35 cellular contexts compared by ENCODE assay signal in genomic region chr3:77553240-77553639, GRCh38.
A peak's percentile ranks its signal among the peaks of the same experiment; 100 is the strongest.
DNase-seq lines count a peak whose midpoint lies in the region; ATAC-seq, FAIRE-seq and TF ChIP-seq lines count a peak whose summit lies in the region.
"Had no signal": no experiment of that assay in that cellular context is flagged by ENCODE, and none has a peak within 500 bp of the region (broad histone marks: within the 10 kb centered on the region; RNA-seq: fewer than 3 reads in every experiment).

No MANE protein-coding gene starts in this region.

- H3K27me3 ChIP-seq in HepG2 (ENCODE audit: control insufficient read depth in 1 of 2, insufficient read depth in 2 of 2, low read length in 2 of 2) = no peaks in the 10 kb centered on the region
- no peaks in the 10 kb centered on the region for H3K27me3 ChIP-seq in right lobe of liver
- H3K27me3 ChIP-seq: BE2C; BLaER1; BLaER1 treated with 17β-estradiol and CSF1 and Interleukin-3, amounts not matched to agents 10 nM and 100 nM had no signal

- H3K27ac Mint-ChIP-seq in progenitor cell of endocrine pancreas = peak overlapping the region; percentile 10
- H3K27ac Mint-ChIP-seq: B cell; CD14-positive monocyte; CD4-positive, alpha-beta T cell; CD4-positive, CD25-positive, alpha-beta regulatory T cell; CD8-positive, alpha-beta memory T cell; CD8-positive, alpha-beta T cell had no signal

- peaks cover 19% of the 10 kb centered on the region for H3K36me3 Mint-ChIP-seq in progenitor cell of endocrine pancreas (ENCODE audit: insufficient read depth)
- H3K36me3 Mint-ChIP-seq: CD14-positive monocyte; CD4-positive, alpha-beta memory T cell; CD4-positive, CD25-positive, alpha-beta regulatory T cell; CD8-positive, alpha-beta memory T cell; CD8-positive, alpha-beta T cell had no signal

- 4% methylated on average over 1 of the region's 1 CpG for WGBS in HepG2 (ENCODE audit: low lambda C conversion rate)
- whole genome bisulfite sequencing in right lobe of liver (ENCODE audit: insufficient coverage, low coverage, low lambda C conversion rate, missing lambda C conversion rate) = 44% methylated on average over 1 of the region's 1 CpG

- H3K36me3 ChIP-seq in HepG2 (replicated peaks in 1 of 2; ENCODE audit: control insufficient read depth in 1 of 2, insufficient read depth in 2 of 2, low read length in 2 of 2) = no peaks in the 10 kb centered on the region
- H3K36me3 ChIP-seq in right lobe of liver = no peaks in the 10 kb centered on the region
- H3K36me3 ChIP-seq: BE2C; BLaER1; BLaER1 treated with 17β-estradiol and CSF1 and Interleukin-3, amounts not matched to agents 10 nM and 100 nM had no signal

- H3K4me3 Mint-ChIP-seq in progenitor cell of endocrine pancreas (ENCODE audit: low read depth) = no peak overlapping the region
- H3K4me3 Mint-ChIP-seq: B cell; CD14-positive monocyte; CD4-positive, alpha-beta memory T cell; CD4-positive, alpha-beta T cell; CD4-positive, CD25-positive, alpha-beta regulatory T cell; CD8-positive, alpha-beta memory T cell; CD8-positive, alpha-beta T cell had no signal

- no peak overlapping the region for H3K4me3 ChIP-seq in HepG2 (replicated peaks in 1 of 3; ENCODE audit: insufficient read depth in 1 of 3, low read depth in 2 of 3, low read length in 3 of 3)
- no peak overlapping the region for H3K4me3 ChIP-seq in right lobe of liver
- H3K4me3 ChIP-seq: A549; BLaER1; BLaER1 treated with 17β-estradiol and CSF1 and Interleukin-3, amounts not matched to agents 10 nM and 100 nM had no signal

- no peak overlapping the region for H3K9ac ChIP-seq in HepG2 (ENCODE audit: insufficient read depth, low read depth, low read length)
- H3K9ac ChIP-seq: BLaER1; BLaER1 treated with 17β-estradiol and CSF1 and Interleukin-3, amounts not matched to agents 10 nM and 100 nM had no signal

- no peak overlapping the region for H3K4me2 ChIP-seq in HepG2 (ENCODE audit: low read depth, low read length)
- H3K4me2 ChIP-seq: A549; BLaER1; BLaER1 treated with 17β-estradiol and CSF1 and Interleukin-3, amounts not matched to agents 10 nM and 100 nM had no signal

- in situ Hi-C loops in HepG2 (cut with HindIII; ENCODE audit: extremely low pct_ligation_motif_present, low pct_unique_long_range_greater_than_20kb) = no loop called here

- TF ChIP-seq POLR2A in HepG2 (IDR thresholded peaks at IDR 0.05; ENCODE audit: insufficient read depth in 1 of 2, low read depth in 2 of 2, low read length in 2 of 2) (no peak), right lobe of liver (IDR thresholded peaks at IDR 0.05) (no peak)

- ATAC-seq in HepG2 (no peak), right lobe of liver (no peak)
- ATAC-seq: A549; CD8-positive, alpha-beta T cell had no signal

- H2AFZ ChIP-seq in HepG2 (ENCODE audit: low read length) = no peak overlapping the region

- TF ChIP-seq EP300 in HepG2 (IDR thresholded peaks at IDR 0.05; ENCODE audit: low read depth in 2 of 2, low read length in 2 of 2) (no peak), HepG2 (CRISPR knock-in tag; IDR thresholded peaks at IDR 0.05; ENCODE audit: borderline replicate concordance) (no peak)

- DNase-seq in HepG2 (ENCODE audit: low spot score) = no peak
- no peak for DNase-seq in right lobe of liver
- peak; percentile 3 for DNase-seq in foreskin melanocyte
- no peak for DNase-seq in progenitor cell of endocrine pancreas (ENCODE audit: low spot score, unreplicated experiment)
- no peak for DNase-seq in COLO829 (ENCODE audit: low spot score)
- no peak for DNase-seq in NCI-H1436 (lab: John Stamatoyannopoulos, UW)
- DNase-seq: 8988T; ACHN; AML-193; BE2C; C1 segment of cervical spinal cord; Caco-2; Calu3; CD4-positive, alpha-beta memory T cell; CD4-positive, alpha-beta T cell; CD4-positive, CD25-positive, alpha-beta regulatory T cell; CD8-positive, alpha-beta memory T cell; CD8-positive, alpha-beta T cell; COR-L47; DMS 273 treated with DMSO at 0.1 percent for 48 hours; DMS153; DMS53; DMS79; DMS79 treated with DMSO at 0.1 percent for 48 hours; DND-41; EL had no signal

- intact Hi-C loops in HepG2 (cut with micrococcal nuclease; ENCODE audit: unreplicated experiment) = no loop called here
- intact Hi-C loops in right lobe of liver (cut with DNase I) = no loop called here

- POLR2A ChIA-PET in HepG2 (lab: Yijun Ruan, JAX) = no interaction called here

- H3K9me3 ChIP-seq in HepG2 (ENCODE audit: low read length) (no peaks in the 10 kb centered on the region), right lobe of liver (no peaks in the 10 kb centered on the region)
- H3K9me3 ChIP-seq: A549; BE2C; BLaER1; BLaER1 treated with 17β-estradiol and CSF1 and Interleukin-3, amounts not matched to agents 10 nM and 100 nM; Caco-2 had no signal

- H3K4me1 ChIP-seq in HepG2 (ENCODE audit: insufficient read depth, low read length) (no peaks in the 10 kb centered on the region), right lobe of liver (no peaks in the 10 kb centered on the region)
- H3K4me1 ChIP-seq: A549; BLaER1; BLaER1 treated with 17β-estradiol and CSF1 and Interleukin-3, amounts not matched to agents 10 nM and 100 nM; Caco-2 had no signal

- H4K20me1 ChIP-seq in HepG2 (ENCODE audit: insufficient read depth, low read length) = no peaks in the 10 kb centered on the region
- H4K20me1 ChIP-seq: BLaER1; BLaER1 treated with 17β-estradiol and CSF1 and Interleukin-3, amounts not matched to agents 10 nM and 100 nM had no signal

- peaks cover 5% of the 10 kb centered on the region for H3K4me1 Mint-ChIP-seq in progenitor cell of endocrine pancreas (ENCODE audit: low read depth)
- H3K4me1 Mint-ChIP-seq: B cell; CD14-positive monocyte; CD4-positive, alpha-beta memory T cell; CD4-positive, CD25-positive, alpha-beta regulatory T cell; CD8-positive, alpha-beta memory T cell had no signal

- TF ChIP-seq CTCF in HepG2 (CRISPR knock-in tag; IDR thresholded peaks at IDR 0.05) (no peak), right lobe of liver (IDR thresholded peaks at IDR 0.05) (no peak), progenitor cell of endocrine pancreas (IDR thresholded peaks at IDR 0.05; ENCODE audit: unreplicated experiment) (no peak)

- no peaks in the 10 kb centered on the region for H3K79me2 ChIP-seq in HepG2 (ENCODE audit: insufficient read depth, low read length)

- CTCF ChIA-PET in HepG2 (lab: Yijun Ruan, JAX; ENCODE audit: low intra/inter-chr PET ratio, low total read pairs) = no interaction called here

- no peak for TF ChIP-seq RAD21 in HepG2 (CRISPR knock-in tag; IDR thresholded peaks at IDR 0.05)

- H3K27ac ChIP-seq in HepG2 (ENCODE audit: extremely low read length, insufficient read depth, low read length) (no peak overlapping the region), right lobe of liver (no peak overlapping the region)
- H3K27ac ChIP-seq: 22Rv1; A549; BLaER1; BLaER1 treated with 17β-estradiol and CSF1 and Interleukin-3, amounts not matched to agents 10 nM and 100 nM; C4-2B had no signal

- BruUV-seq in HepG2 (replicated peaks; lab: Mats Ljungman, UMichigan) = no TSS peak

- no peak for FAIRE-seq in HepG2 (lab: Jason Lieb, UNC)
- FAIRE-seq: A204.1, A549, D721Med had no signal

- no peaks in the 10 kb centered on the region for H3K27me3 Mint-ChIP-seq in progenitor cell of endocrine pancreas
- H3K27me3 Mint-ChIP-seq: B cell; CD4-positive, alpha-beta memory T cell; CD4-positive, alpha-beta T cell; CD4-positive, CD25-positive, alpha-beta regulatory T cell; CD8-positive, alpha-beta memory T cell had no signal

- H3K9me3 Mint-ChIP-seq in progenitor cell of endocrine pancreas (ENCODE audit: low read depth) = peaks cover 7% of the 10 kb centered on the region

TF ChIP-seq in HepG2, 621 proteins besides CTCF, POLR2A, EP300 and RAD21:
- TF ChIP-seq, protein P1, sequence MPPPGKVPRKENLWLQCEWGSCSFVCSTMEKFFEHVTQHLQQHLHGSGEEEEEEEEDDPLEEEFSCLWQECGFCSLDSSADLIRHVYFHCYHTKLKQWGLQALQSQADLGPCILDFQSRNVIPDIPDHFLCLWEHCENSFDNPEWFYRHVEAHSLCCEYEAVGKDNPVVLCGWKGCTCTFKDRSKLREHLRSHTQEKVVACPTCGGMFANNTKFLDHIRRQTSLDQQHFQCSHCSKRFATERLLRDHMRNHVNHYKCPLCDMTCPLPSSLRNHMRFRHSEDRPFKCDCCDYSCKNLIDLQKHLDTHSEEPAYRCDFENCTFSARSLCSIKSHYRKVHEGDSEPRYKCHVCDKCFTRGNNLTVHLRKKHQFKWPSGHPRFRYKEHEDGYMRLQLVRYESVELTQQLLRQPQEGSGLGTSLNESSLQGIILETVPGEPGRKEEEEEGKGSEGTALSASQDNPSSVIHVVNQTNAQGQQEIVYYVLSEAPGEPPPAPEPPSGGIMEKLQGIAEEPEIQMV (CRISPR knock-in tag; IDR thresholded peaks at IDR 0.05; ENCODE audit: low read depth) = no peak
- TF ChIP-seq MED1 (CRISPR knock-in tag; IDR thresholded peaks at IDR 0.05) = no peak
- TF ChIP-seq, protein P2, sequence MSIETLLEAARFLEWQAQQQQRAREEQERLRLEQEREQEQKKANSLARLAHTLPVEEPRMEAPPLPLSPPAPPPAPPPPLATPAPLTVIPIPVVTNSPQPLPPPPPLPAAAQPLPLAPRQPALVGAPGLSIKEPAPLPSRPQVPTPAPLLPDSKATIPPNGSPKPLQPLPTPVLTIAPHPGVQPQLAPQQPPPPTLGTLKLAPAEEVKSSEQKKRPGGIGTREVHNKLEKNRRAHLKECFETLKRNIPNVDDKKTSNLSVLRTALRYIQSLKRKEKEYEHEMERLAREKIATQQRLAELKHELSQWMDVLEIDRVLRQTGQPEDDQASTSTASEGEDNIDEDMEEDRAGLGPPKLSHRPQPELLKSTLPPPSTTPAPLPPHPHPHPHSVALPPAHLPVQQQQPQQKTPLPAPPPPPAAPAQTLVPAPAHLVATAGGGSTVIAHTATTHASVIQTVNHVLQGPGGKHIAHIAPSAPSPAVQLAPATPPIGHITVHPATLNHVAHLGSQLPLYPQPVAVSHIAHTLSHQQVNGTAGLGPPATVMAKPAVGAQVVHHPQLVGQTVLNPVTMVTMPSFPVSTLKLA (IDR thresholded peaks at IDR 0.05) = peak; percentile 91
